15 cellular contexts compared by ENCODE assay signal in genomic region chr3:112685435-112685834, GRCh38. TPM values are rescaled to one million over a fixed set of nuclear protein-coding genes. Genes with fewer than 3 reads are reported as not detected.
DNase-seq lines count a peak whose midpoint lies in the region; ATAC-seq and TF ChIP-seq lines count a peak whose summit lies in the region.
"Had no signal": no experiment of that assay in that cellular context is flagged by ENCODE, and none has a peak within 500 bp of the region (broad histone marks: within the 10 kb centered on the region; RNA-seq: fewer than 3 reads in every experiment).

No MANE protein-coding gene starts in this region.

- H3K4me3 ChIP-seq in PC-3 (ENCODE audit: low read length): no peak overlapping the region
- H3K4me3 ChIP-seq in skeletal muscle cell (ENCODE audit: low read depth, low read length): no peak overlapping the region
- H3K4me3 ChIP-seq: right lobe of liver had no signal

- intact Hi-C loops in PC-3 (cut with micrococcal nuclease): no loop called here

- H3F3A ChIP-seq in PC-3 (ENCODE audit: low read length, unreplicated experiment): peaks cover 14% of the 10 kb centered on the region

- CTCF ChIA-PET in PC-3 (lab: Charles Lee): no interaction called here

- POLR2A ChIA-PET in PC-3 (lab: Charles Lee; ENCODE audit: unreplicated experiment): no interaction called here

- TF ChIP-seq CTCF in PC-3 (conservative IDR thresholded peaks at IDR 0.05; ENCODE audit: low read depth, low read length): no peak

- no peaks in the 10 kb centered on the region for H3K9me3 ChIP-seq in PC-3 (ENCODE audit: low read length)
- H3K9me3 ChIP-seq: right lobe of liver had no signal

- BruUV-seq in PC-3 (replicated peaks; lab: Mats Ljungman, UMichigan): no TSS peak

- ATAC-seq in PC-3: no peak
- ATAC-seq: activated CD4-positive, alpha-beta T cell treated with anti-CD3 and anti-CD28 coated beads for 36 hours; effector memory CD8-positive, alpha-beta T cell; right lobe of liver; Right ventricle myocardium inferior; T-helper 17 cell had no signal

- peaks cover 88% of the 10 kb centered on the region for H3K4me1 ChIP-seq in PC-3 (ENCODE audit: insufficient read depth, low read length)
- H3K4me1 ChIP-seq: right lobe of liver had no signal

- H3K9ac ChIP-seq in PC-3 (ENCODE audit: low read length): no peak overlapping the region

- no peaks in the 10 kb centered on the region for H4K20me1 ChIP-seq in PC-3 (ENCODE audit: low read length)

- H2AFZ ChIP-seq in PC-3 (ENCODE audit: low read length): no peak overlapping the region

- H3K27ac ChIP-seq in PC-3 (ENCODE audit: low read length): no peak overlapping the region
- H3K27ac ChIP-seq: right lobe of liver had no signal

- H3K4me2 ChIP-seq in PC-3 (ENCODE audit: low read length): no peak overlapping the region

- DNase-seq in GM03348 (ENCODE audit: low spot score) (peak; percentile 83), PC-3 (peak; percentile 19), fibroblast of gingiva (ENCODE audit: low read depth) (peak; percentile 79), skeletal muscle cell (ENCODE audit: low read depth) (peak; percentile 84), NCI-H2196 treated with DMSO at 0.1 percent for 48 hours (lab: John Stamatoyannopoulos, UW; ENCODE audit: unreplicated experiment) (no peak), NCI-H2029 (lab: John Stamatoyannopoulos, UW) (no peak), NCI-H345 treated with DMSO at 0.1 percent for 48 hours (lab: John Stamatoyannopoulos, UW; ENCODE audit: unreplicated experiment) (no peak)
- DNase-seq: activated CD4-positive, alpha-beta T cell treated with anti-CD3 and anti-CD28 coated beads for 36 hours; caudate nucleus; effector memory CD8-positive, alpha-beta T cell; GF-D8; nucleus accumbens; right lobe of liver; T-helper 17 cell had no signal

- no peaks in the 10 kb centered on the region for H3K9me2 ChIP-seq in PC-3 (replicated peaks; ENCODE audit: low read length)

- H3K79me2 ChIP-seq in PC-3 (ENCODE audit: low read length): no peaks in the 10 kb centered on the region

- no peaks in the 10 kb centered on the region for H3K27me3 ChIP-seq in PC-3 (ENCODE audit: low read length)
- H3K27me3 ChIP-seq: right lobe of liver had no signal

- no peaks in the 10 kb centered on the region for H3K36me3 ChIP-seq in PC-3 (ENCODE audit: low read depth, low read length)
- H3K36me3 ChIP-seq: right lobe of liver had no signal

RNA-seq across cellular contexts. Expression of gene CCDC80, which starts 44.5 kb away (rescaled TPM):
- total RNA-seq in PC-3 (2014; rRNA removed): 17.0 and 20.4 TPM in 2 replicates
- total RNA-seq: activated CD4-positive, alpha-beta T cell treated with anti-CD3 and anti-CD28 coated beads for 36 hours; T-helper 17 cell had no signal

Comparison
In these comparisons a context has a peak if more than half of its experiments do, and no peak if none do; other contexts are left out.
1. DNase-seq: peak in GM03348 (single experiment), PC-3 (single experiment), fibroblast of gingiva (single experiment) and skeletal muscle cell (single experiment); none in NCI-H2196 treated with DMSO at 0.1 percent for 48 hours (single experiment), NCI-H2029 (single experiment) and NCI-H345 treated with DMSO at 0.1 percent for 48 hours (single experiment).